ENCODE assay signal across 17 cellular contexts in genomic region chr17:55391244-55391757, GRCh38. TPM values are rescaled to one million over a fixed set of nuclear protein-coding genes. Genes with fewer than 3 reads are reported as not detected.
DNase-seq lines count a peak whose midpoint lies in the region; ATAC-seq and TF ChIP-seq lines count a peak whose summit lies in the region.
"Had no signal": no experiment of that assay in that cellular context is flagged by ENCODE, and none has a peak within 500 bp of the region (broad histone marks: within the 10 kb centered on the region; RNA-seq: fewer than 3 reads in every experiment).

No MANE protein-coding gene starts in this region.

- DNase-seq in activated naive CD4-positive, alpha-beta T cell treated with anti-CD3 and anti-CD28 coated beads for 36 hours, result no peak
- DNase-seq in GM23338 (ENCODE audit: low spot score) (no peak), inferior parietal cortex (ENCODE audit: extremely low spot score) (peak; percentile 61), superior temporal gyrus (ENCODE audit: extremely low spot score) (peak; percentile 68), ecto neural progenitor cell (ENCODE audit: low spot score) (no peak), endothelial cell (ENCODE audit: low spot score) (no peak)
- no peak for DNase-seq in stimulated activated CD4-positive, alpha-beta T cell treated with anti-CD3 and anti-CD28 coated beads, Interleukin-4, amount 100 ng/mL, for 1 hour
- DNase-seq: C1 segment of cervical spinal cord, DMS153, HCEC 1CT, KG1, NCI-H1417 treated with DMSO at 0.1 percent for 48 hours, NCI-H1930, NCI-H446, NCI-H69, PC-9 had no signal

- peak; percentile 48; the same call in 2 of the 3 replicates for ATAC-seq in GM23338

- no peaks in the 10 kb centered on the region for H3K9me2 ChIP-seq in GM23338 (ENCODE audit: insufficient read depth)

- no peak overlapping the region for H3K4me3 Mint-ChIP-seq in activated naive CD4-positive, alpha-beta T cell treated with anti-CD3 and anti-CD28 coated beads, Interleukin-2, amount 50 U/mL, for 24 hours
- no peak overlapping the region for H3K4me3 Mint-ChIP-seq in activated naive CD4-positive, alpha-beta T cell treated with anti-CD3 and anti-CD28 coated beads for 36 hours
- H3K4me3 Mint-ChIP-seq in GM23338 (no peak overlapping the region), endothelial cell (ENCODE audit: unreplicated experiment) (no peak overlapping the region)

- intact Hi-C loops in activated naive CD4-positive, alpha-beta T cell treated with anti-CD3 and anti-CD28 coated beads for 36 hours (cut with micrococcal nuclease), result no loop called here

- no peak overlapping the region for H3K4me3 ChIP-seq in GM23338
- H3K4me3 ChIP-seq: PC-9 had no signal

- CTCF ChIA-PET in activated naive CD4-positive, alpha-beta T cell treated with anti-CD3 and anti-CD28 coated beads for 36 hours (lab: Charles Lee), result no interaction called here

- H3K4me1 ChIP-seq in GM23338 (ENCODE audit: insufficient read depth), result no peaks in the 10 kb centered on the region

- no peaks in the 10 kb centered on the region for H3K27me3 ChIP-seq in GM23338 (ENCODE audit: insufficient read depth)

- H3K4me1 Mint-ChIP-seq in activated naive CD4-positive, alpha-beta T cell treated with anti-CD3 and anti-CD28 coated beads, Interleukin-2, amount 50 U/mL, for 24 hours, result no peaks in the 10 kb centered on the region
- H3K4me1 Mint-ChIP-seq in activated naive CD4-positive, alpha-beta T cell treated with anti-CD3 and anti-CD28 coated beads for 36 hours (ENCODE audit: low read depth), result no peaks in the 10 kb centered on the region
- H3K4me1 Mint-ChIP-seq in GM23338, result no peaks in the 10 kb centered on the region
- H3K4me1 Mint-ChIP-seq in endothelial cell (ENCODE audit: unreplicated experiment), result no peaks in the 10 kb centered on the region

- H3K27ac Mint-ChIP-seq in activated naive CD4-positive, alpha-beta T cell treated with anti-CD3 and anti-CD28 coated beads, Interleukin-2, amount 50 U/mL, for 24 hours, result peak overlapping the region; percentile 25
- no peak overlapping the region for H3K27ac Mint-ChIP-seq in activated naive CD4-positive, alpha-beta T cell treated with anti-CD3 and anti-CD28 coated beads for 36 hours
- H3K27ac Mint-ChIP-seq in GM23338 (no peak overlapping the region), endothelial cell (ENCODE audit: unreplicated experiment) (no peak overlapping the region)

- H3K9me3 Mint-ChIP-seq in activated naive CD4-positive, alpha-beta T cell treated with anti-CD3 and anti-CD28 coated beads, Interleukin-2, amount 50 U/mL, for 24 hours, result no peaks in the 10 kb centered on the region
- H3K9me3 Mint-ChIP-seq in activated naive CD4-positive, alpha-beta T cell treated with anti-CD3 and anti-CD28 coated beads for 36 hours, result no peaks in the 10 kb centered on the region
- no peaks in the 10 kb centered on the region for H3K9me3 Mint-ChIP-seq in GM23338
- H3K9me3 Mint-ChIP-seq in endothelial cell (ENCODE audit: unreplicated experiment), result no peaks in the 10 kb centered on the region

- no peak overlapping the region for H3K27ac ChIP-seq in GM23338 (ENCODE audit: low read depth)
- H3K27ac ChIP-seq: PC-9 had no signal

- no peak overlapping the region for H3K4me2 ChIP-seq in GM23338
- H3K4me2 ChIP-seq: PC-9 had no signal

- no peak overlapping the region for H2AFZ ChIP-seq in GM23338
- H2AFZ ChIP-seq: PC-9 had no signal

- TF ChIP-seq CTCF in GM23338 (conservative IDR thresholded peaks at IDR 0.05; ENCODE audit: low read depth in 2 of 2) (no peak), endothelial cell (IDR thresholded peaks at IDR 0.05; ENCODE audit: unreplicated experiment) (no peak)

- H3F3A ChIP-seq in GM23338 (replicated peaks; ENCODE audit: low read depth), result no peaks in the 10 kb centered on the region

- H4K20me1 ChIP-seq in GM23338 (replicated peaks; ENCODE audit: insufficient read depth), result no peaks in the 10 kb centered on the region

- peaks cover 10% of the 10 kb centered on the region for H3K36me3 ChIP-seq in GM23338 (ENCODE audit: insufficient read depth)

- H3K36me3 Mint-ChIP-seq in activated naive CD4-positive, alpha-beta T cell treated with anti-CD3 and anti-CD28 coated beads, Interleukin-2, amount 50 U/mL, for 24 hours, result peaks cover 6% of the 10 kb centered on the region
- peaks cover 5% of the 10 kb centered on the region for H3K36me3 Mint-ChIP-seq in activated naive CD4-positive, alpha-beta T cell treated with anti-CD3 and anti-CD28 coated beads for 36 hours (ENCODE audit: low read depth)
- H3K36me3 Mint-ChIP-seq in GM23338 (ENCODE audit: low read depth) (peaks cover 11% of the 10 kb centered on the region), endothelial cell (ENCODE audit: low read depth, unreplicated experiment) (no peaks in the 10 kb centered on the region)

- no peaks in the 10 kb centered on the region for H3K27me3 Mint-ChIP-seq in activated naive CD4-positive, alpha-beta T cell treated with anti-CD3 and anti-CD28 coated beads, Interleukin-2, amount 50 U/mL, for 24 hours
- H3K27me3 Mint-ChIP-seq in activated naive CD4-positive, alpha-beta T cell treated with anti-CD3 and anti-CD28 coated beads for 36 hours (ENCODE audit: low read depth), result no peaks in the 10 kb centered on the region
- peaks cover 5% of the 10 kb centered on the region for H3K27me3 Mint-ChIP-seq in GM23338 (ENCODE audit: insufficient read depth, low read depth, poor library complexity)
- peaks cover 9% of the 10 kb centered on the region for H3K27me3 Mint-ChIP-seq in endothelial cell (ENCODE audit: unreplicated experiment)

- H3K79me2 ChIP-seq in GM23338 (replicated peaks; ENCODE audit: insufficient read depth), result no peaks in the 10 kb centered on the region

TF ChIP-seq in GM23338, 12 proteins besides CTCF, POLR2A, EP300 and RAD21 (continues in another document):
- TF ChIP-seq REST (IDR thresholded peaks at IDR 0.05; ENCODE audit: unreplicated experiment), result no peak
- no peak for TF ChIP-seq STAT1 (IDR thresholded peaks at IDR 0.05; ENCODE audit: unreplicated experiment)
- no peak for TF ChIP-seq JUNB (IDR thresholded peaks at IDR 0.05; ENCODE audit: unreplicated experiment)
- TF ChIP-seq ETS1 (IDR thresholded peaks at IDR 0.05), result no peak

RNA-seq across cellular contexts. Expression of gene MMD, which starts 30.3 kb away (rescaled TPM):
- total RNA-seq in activated naive CD4-positive, alpha-beta T cell treated with anti-CD3 and anti-CD28 coated beads for 36 hours, result 10 to 100 TPM; 26.2 to 27.7 TPM
- total RNA-seq in GM23338 (2014; rRNA removed; shearing (Covaris generic)), result 47.0 and 54.8 TPM in 2 replicates
- polyA plus RNA-seq in GM23338 (2016; fragmentation: Nextera tagmentation; extraction: Ambion mirVana), result 40.0 and 46.4 TPM in 2 replicates
- total RNA-seq in endothelial cell (ENCODE audit: unreplicated experiment), result 48.5 TPM

Comparison
In these comparisons a context has a peak if more than half of its experiments do, and no peak if none do; other contexts are left out.
1. DNase-seq: peak in inferior parietal cortex (single experiment) and superior temporal gyrus (single experiment); none in activated naive CD4-positive, alpha-beta T cell treated with anti-CD3 and anti-CD28 coated beads for 36 hours (single experiment), GM23338 (single experiment), stimulated activated CD4-positive, alpha-beta T cell treated with anti-CD3 and anti-CD28 coated beads, Interleukin-4, amount 100 ng/mL, for 1 hour (single experiment), ecto neural progenitor cell (single experiment) and endothelial cell (single experiment).